15 cellular contexts compared by ENCODE assay signal in the genomic region with DNA sequence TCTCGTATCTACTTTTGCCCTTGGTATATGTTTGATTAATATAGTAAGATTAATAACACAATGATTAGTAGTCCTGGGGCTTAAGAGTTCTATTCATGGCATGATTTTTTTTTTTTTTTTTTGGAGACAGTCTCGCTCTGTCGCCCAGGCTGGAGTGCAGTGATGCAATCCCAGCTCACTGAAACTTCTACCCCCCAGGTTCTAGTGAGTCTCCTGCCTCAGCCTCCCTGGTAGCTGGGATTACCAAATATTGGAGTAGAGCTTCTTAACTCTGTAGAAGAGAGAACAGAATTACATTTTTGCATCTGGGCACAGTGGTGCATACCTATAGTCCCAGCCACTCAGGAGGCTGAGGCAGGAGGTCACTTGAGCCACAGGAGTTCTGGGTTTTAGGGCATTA. TPM values are rescaled to one million over a fixed set of nuclear protein-coding genes. Genes with fewer than 3 reads are reported as not detected.
DNase-seq lines count a peak whose midpoint lies in the region; ATAC-seq and TF ChIP-seq lines count a peak whose summit lies in the region.
"Had no signal": no experiment of that assay in that cellular context is flagged by ENCODE, and none has a peak within 500 bp of the region (broad histone marks: within the 10 kb centered on the region; RNA-seq: fewer than 3 reads in every experiment).

No MANE protein-coding gene starts in this region.

- CTCF ChIA-PET in CD4-positive, alpha-beta T cell (lab: Charles Lee): interaction anchor here (1.1 kb wide), 1 partner anchor 26 kb away, joined by 3 read pairs; no protein-coding TSS in a partner anchor
- CTCF ChIA-PET in T-cell (lab: Charles Lee): interaction anchor here (0.6 to 1.6 kb wide), 2 partner anchors 10 to 11 kb away, joined by 5 to 8 read pairs; no protein-coding TSS in a partner anchor

- no peak overlapping the region for H3K4me3 Mint-ChIP-seq in CD4-positive, alpha-beta T cell
- H3K4me3 Mint-ChIP-seq in T-cell: no peak overlapping the region
- H3K4me3 Mint-ChIP-seq: WTC11 had no signal

- intact Hi-C loops in CD4-positive, alpha-beta T cell (cut with DNase I, micrococcal nuclease): loop anchor here (1.0 to 5.0 kb wide), 5 partner anchors 10 to 168 kb away; a partner anchor contains a TSS

- TF ChIP-seq CTCF in CD4-positive, alpha-beta T cell (IDR thresholded peaks at IDR 0.05): no peak

- peak; percentile 43 for DNase-seq in SIG-M5 treated with dmso at 0.1 percent for 504 hours (lab: John Stamatoyannopoulos, UW; ENCODE audit: unreplicated experiment)
- no peak for DNase-seq in SIG-M5 (lab: John Stamatoyannopoulos, UW)
- DNase-seq in CD4-positive, alpha-beta T cell: no peak
- no peak for DNase-seq in T-cell
- DNase-seq in left lobe of liver (ENCODE audit: low spot score): no peak
- DNase-seq in NCI-H524 (lab: John Stamatoyannopoulos, UW): no peak
- no peak for DNase-seq in activated CD4-positive, alpha-beta T cell treated with anti-CD3 and anti-CD28 coated beads, Interleukin-2, amount 50 U/mL, for 1 hour
- DNase-seq in GM03348 (ENCODE audit: low spot score): no peak
- DNase-seq: 8988T; lower lobe of right lung; NCI-H1417 treated with DMSO at 0.1 percent for 48 hours; stimulated activated naive B cell treated with anti-CD40 and anti-IgM and Interleukin-4, amounts not matched to agents 10 μg/mL and 1 μg/mL and 100 μg/mL, for 72 hours had no signal

- no peaks in the 10 kb centered on the region for H3K27me3 Mint-ChIP-seq in CD4-positive, alpha-beta T cell
- no peaks in the 10 kb centered on the region for H3K27me3 Mint-ChIP-seq in T-cell
- H3K27me3 Mint-ChIP-seq: naive B cell; progenitor cell of endocrine pancreas; stimulated activated naive B cell treated with anti-CD40 and anti-IgM and Interleukin-4, amounts not matched to agents 10 μg/mL and 1 μg/mL and 100 μg/mL, for 72 hours had no signal

- no peak overlapping the region for H3K27ac ChIP-seq in CD4-positive, alpha-beta T cell (ENCODE audit: low read depth, low read length)
- H3K27ac ChIP-seq: lower lobe of right lung had no signal

- ATAC-seq in CD4-positive, alpha-beta T cell (ENCODE audit: poor library complexity): no peak
- ATAC-seq in T-cell (replicated peaks in 1 of 4): no peak
- peak; percentile 19 for ATAC-seq in left lobe of liver

- peaks cover 90% of the 10 kb centered on the region for H3K4me1 Mint-ChIP-seq in CD4-positive, alpha-beta T cell (ENCODE audit: low read depth)
- peaks cover 72 to 97% (median 85%) of the 10 kb centered on the region in 3 donors for H3K4me1 Mint-ChIP-seq in T-cell

- no peaks in the 10 kb centered on the region for H3K9me3 Mint-ChIP-seq in CD4-positive, alpha-beta T cell
- no peaks in the 10 kb centered on the region for H3K9me3 Mint-ChIP-seq in T-cell
- H3K9me3 Mint-ChIP-seq: naive B cell; stimulated activated naive B cell treated with anti-CD40 and anti-IgM and Interleukin-4, amounts not matched to agents 10 μg/mL and 1 μg/mL and 100 μg/mL, for 72 hours; WTC11 had no signal

- no peaks in the 10 kb centered on the region for H3K27me3 ChIP-seq in CD4-positive, alpha-beta T cell (ENCODE audit: control insufficient read depth, insufficient read depth, low read length)

- no peaks in the 10 kb centered on the region for H3K9me3 ChIP-seq in CD4-positive, alpha-beta T cell (ENCODE audit: control insufficient read depth, low read length)
- H3K9me3 ChIP-seq: lower lobe of right lung had no signal

- no peaks in the 10 kb centered on the region for H3K36me3 Mint-ChIP-seq in CD4-positive, alpha-beta T cell (ENCODE audit: low read depth)
- H3K36me3 Mint-ChIP-seq in T-cell: no peaks in the 10 kb centered on the region
- H3K36me3 Mint-ChIP-seq: naive B cell had no signal

- H3K27ac Mint-ChIP-seq in CD4-positive, alpha-beta T cell: peak overlapping the region; percentile 58
- peak overlapping the region; percentile 98 to 99 for H3K27ac Mint-ChIP-seq in T-cell
- H3K27ac Mint-ChIP-seq: progenitor cell of endocrine pancreas had no signal

- POLR2A ChIA-PET in CD4-positive, alpha-beta T cell (lab: Charles Lee): no interaction called here
- POLR2A ChIA-PET in T-cell (lab: Charles Lee): no interaction called here

RNA-seq across cellular contexts. Expression of a gene that starts 58.9 kb away (rescaled TPM):
- 100 to 1,000 TPM; 113 to 121 TPM for total RNA-seq in CD4-positive, alpha-beta T cell
- total RNA-seq in T-cell (100 to 1,000 TPM; 130 to 161 (median 140) TPM), left lobe of liver (103 TPM)
